ENCODE assay signal across 2 cellular contexts in genomic region chr1:42152119-42152518, GRCh38.
TF ChIP-seq lines count a peak whose summit lies in the region.

No MANE protein-coding gene starts in this region.

TF ChIP-seq in liver, 16 proteins besides CTCF, POLR2A, EP300 and RAD21:
- TF ChIP-seq REST (IDR thresholded peaks at IDR 0.05) (peak; percentile 38), ZBTB33 (IDR thresholded peaks at IDR 0.05) (peak; percentile 51), FOXA2 (IDR thresholded peaks at IDR 0.05) (peak; percentile 89), JUND (IDR thresholded peaks at IDR 0.05) (peak; percentile 96 to 98), GABPA (IDR thresholded peaks at IDR 0.05 in 1 of 2, conservative IDR thresholded peaks at IDR 0.05 in 1 of 2) (peak in 1 of 2 donors; percentile 24), SP1 (IDR thresholded peaks at IDR 0.05) (peak; percentile 81), YY1 (IDR thresholded peaks at IDR 0.05) (peak; percentile 48), RXRA (IDR thresholded peaks at IDR 0.05) (peak; percentile 91 to 98), TAF1 (conservative IDR thresholded peaks at IDR 0.05) (no peak), HNF4A (conservative IDR thresholded peaks at IDR 0.05) (peak; percentile 98), ATF3 (IDR thresholded peaks at IDR 0.05) (peak; percentile 95), HNF4G (IDR thresholded peaks at IDR 0.05) (peak; percentile 96), EGR1 (IDR thresholded peaks at IDR 0.05; ENCODE audit: low read depth in 2 of 2) (no peak), MAX (IDR thresholded peaks at IDR 0.05) (peak; percentile 85), NR2F2 (IDR thresholded peaks at IDR 0.05) (peak; percentile 61), FOXA1 (IDR thresholded peaks at IDR 0.05) (peak; percentile 82)

TF ChIP-seq in HepG2, 621 proteins besides CTCF, POLR2A, EP300 and RAD21:
- TF ChIP-seq ZNF720 (CRISPR knock-in tag; IDR thresholded peaks at IDR 0.05) (no peak), ZNF83 (CRISPR knock-in tag; IDR thresholded peaks at IDR 0.05; ENCODE audit: borderline replicate concordance) (no peak), ZBTB38 (CRISPR knock-in tag; IDR thresholded peaks at IDR 0.05) (no peak), ZSCAN9 (CRISPR knock-in tag; IDR thresholded peaks at IDR 0.05; ENCODE audit: borderline replicate concordance) (no peak), MAFF (IDR thresholded peaks at IDR 0.05; ENCODE audit: low read depth, low read length) (no peak), NR2F6 (IDR thresholded peaks at IDR 0.05) (no peak), NR2F6 (CRISPR knock-in tag; IDR thresholded peaks at IDR 0.05) (no peak), ZNF33A (CRISPR knock-in tag; IDR thresholded peaks at IDR 0.05; ENCODE audit: borderline replicate concordance) (no peak), ZNF414 (CRISPR knock-in tag; IDR thresholded peaks at IDR 0.05) (no peak)
